ENCODE assay signal across 13 cellular contexts in the genomic region with DNA sequence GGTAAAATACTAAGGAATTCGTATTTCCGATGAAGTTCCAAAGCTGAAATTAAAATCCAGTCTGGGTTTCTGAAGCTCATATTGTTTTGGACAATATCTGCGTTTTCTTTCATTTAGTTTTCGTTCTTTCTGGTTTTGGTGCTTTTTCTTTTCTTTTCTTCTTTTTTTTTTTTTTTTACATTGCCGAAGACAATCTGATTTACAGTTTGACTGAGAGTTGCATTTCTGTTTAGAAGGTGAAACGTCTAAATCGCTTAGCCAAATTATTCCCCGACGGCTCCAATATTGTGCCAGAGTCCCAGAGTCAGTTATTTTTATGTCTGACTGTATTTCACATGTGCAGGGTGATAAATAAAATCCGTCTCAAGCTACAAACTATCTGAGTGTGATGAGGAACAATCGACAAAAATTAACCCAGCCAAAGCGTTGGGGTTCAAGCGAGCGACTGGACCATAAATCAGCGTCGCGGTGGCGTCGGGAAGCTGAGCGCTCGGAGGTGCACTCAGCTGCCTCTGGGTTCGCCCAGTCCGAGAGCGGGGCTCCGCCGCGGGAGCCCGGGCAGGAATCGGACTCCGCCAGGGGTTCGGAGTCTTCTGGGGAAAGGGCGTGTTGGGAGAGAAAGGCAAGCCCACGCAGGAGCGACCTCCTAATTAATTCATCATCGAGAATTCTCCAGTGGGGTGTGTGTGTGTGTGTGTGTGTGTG. TPM values are rescaled to one million over a fixed set of nuclear protein-coding genes. Genes with fewer than 3 reads are reported as not detected.
DNase-seq lines count a peak whose midpoint lies in the region; ATAC-seq and TF ChIP-seq lines count a peak whose summit lies in the region.
"Had no signal": no experiment of that assay in that cellular context is flagged by ENCODE, and none has a peak within 500 bp of the region (broad histone marks: within the 10 kb centered on the region; RNA-seq: fewer than 3 reads in every experiment).

No MANE protein-coding gene starts in this region.

- no peak overlapping the region for H2BK15ac ChIP-seq in neuronal stem cell (ENCODE audit: low read length)

- H2BK120ac ChIP-seq in neuronal stem cell (ENCODE audit: low read depth, low read length), result no peak overlapping the region

- no peaks in the 10 kb centered on the region for H3K79me1 ChIP-seq in neuronal stem cell (ENCODE audit: low read depth, low read length)

- no peak for ATAC-seq in heart left ventricle
- no peak for ATAC-seq in HG02571 (IDR thresholded peaks at IDR 0.05; ENCODE audit: unreplicated experiment)
- ATAC-seq in GM18873 (IDR thresholded peaks at IDR 0.05; ENCODE audit: low FRiP score, unreplicated experiment), result no peak
- no peak for ATAC-seq in upper lobe of right lung
- ATAC-seq: gastroesophageal sphincter had no signal

- 5% methylated on average over 35 of the region's 35 CpGs for WGBS in GM23248 (ENCODE audit: low coverage in 1 of 2, low lambda C conversion rate in 2 of 2, missing lambda C conversion rate in 2 of 2), 2 experiments
- 5 to 8% (median 7%) methylated on average over 26 to 35 of the region's 35 CpGs for WGBS in heart left ventricle, 4 donors
- no CpG with 5 or more reads among the region's 35 CpGs for WGBS in neuronal stem cell (ENCODE audit: extremely low coverage in 2 of 2, insufficient read length in 2 of 2, insufficient replicate concordance in 1 of 2), 2 donors

- H2BK12ac ChIP-seq in neuronal stem cell (ENCODE audit: low read length), result no peak overlapping the region

- peak overlapping the region; percentile 11; the same call in 1 of the 2 replicates for H3K4me3 ChIP-seq in GM23248
- peak overlapping the region; percentile 55 for H3K4me3 ChIP-seq in SJCRH30
- peak overlapping the region in 10 of 12 donors; percentile 44 to 65 (median 54) for H3K4me3 ChIP-seq in heart left ventricle
- no peak overlapping the region for H3K4me3 ChIP-seq in neuronal stem cell (ENCODE audit: low read length in 2 of 2)
- no peak overlapping the region for H3K4me3 ChIP-seq in upper lobe of right lung

- H3K27ac ChIP-seq in GM23248, result no peak overlapping the region
- H3K27ac ChIP-seq in SJCRH30, result no peak overlapping the region
- H3K27ac ChIP-seq in heart left ventricle, result peak overlapping the region in 10 of 12 donors; percentile 15 to 80 (median 66)
- H3K27ac ChIP-seq in neuronal stem cell (replicated peaks; ENCODE audit: low read length), result no peak overlapping the region
- H3K27ac ChIP-seq in upper lobe of right lung, result no peak overlapping the region
- H3K27ac ChIP-seq: gastroesophageal sphincter had no signal

- no peak overlapping the region for H3K4ac ChIP-seq in neuronal stem cell (ENCODE audit: low read length)

- in situ Hi-C loops in GM23248 (cut with MboI), result loop anchor here (10.0 to 25.0 kb wide), 4 partner anchors 352 to 885 kb away; no protein-coding TSS in a partner anchor

- H2AFZ ChIP-seq in GM23248 (peak overlapping the region; percentile 86; the same call in 1 of the 2 replicates), neuronal stem cell (ENCODE audit: low read length) (no peak overlapping the region)

- H3F3A ChIP-seq in GM23248 (ENCODE audit: insufficient read depth), result peaks cover 20% of the 10 kb centered on the region

- H4K20me1 ChIP-seq in GM23248 (ENCODE audit: insufficient read depth), result no peaks in the 10 kb centered on the region

- H2BK5ac ChIP-seq in neuronal stem cell (ENCODE audit: low read length), result no peak overlapping the region

- H3K18ac ChIP-seq in neuronal stem cell (ENCODE audit: low read length), result no peak overlapping the region

- H3K9ac ChIP-seq in GM23248 (no peak overlapping the region), neuronal stem cell (ENCODE audit: low read depth, low read length, poor library complexity) (no peak overlapping the region)

- H3K4me2 ChIP-seq in GM23248 (ENCODE audit: unreplicated experiment) (no peak overlapping the region), neuronal stem cell (ENCODE audit: insufficient read depth, low read length, poor library complexity, severe bottlenecking) (no peak overlapping the region)

- no peak overlapping the region for H2AK5ac ChIP-seq in neuronal stem cell (ENCODE audit: low read depth, low read length)

- H3K36me3 ChIP-seq in GM23248 (ENCODE audit: low read depth) (no peaks in the 10 kb centered on the region), SJCRH30 (no peaks in the 10 kb centered on the region), heart left ventricle (no peaks in the 10 kb centered on the region), neuronal stem cell (replicated peaks in 1 of 2; ENCODE audit: control insufficient read depth in 2 of 2, insufficient read depth in 2 of 2, low read length in 2 of 2) (no peaks in the 10 kb centered on the region), upper lobe of right lung (no peaks in the 10 kb centered on the region)
- H3K36me3 ChIP-seq: gastroesophageal sphincter had no signal

- no peaks in the 10 kb centered on the region for H3K79me2 ChIP-seq in GM23248 (ENCODE audit: insufficient read depth)

- no peak for TF ChIP-seq POLR2A in heart left ventricle (IDR thresholded peaks at IDR 0.05)

- no peaks in the 10 kb centered on the region for H3K9me3 ChIP-seq in GM23248 (ENCODE audit: low read depth)
- no peaks in the 10 kb centered on the region for H3K9me3 ChIP-seq in SJCRH30 (replicated peaks)
- H3K9me3 ChIP-seq in heart left ventricle, result no peaks in the 10 kb centered on the region
- H3K9me3 ChIP-seq in neuronal stem cell (replicated peaks in 1 of 2; ENCODE audit: control insufficient read depth in 2 of 2, insufficient read depth in 1 of 2, low read depth in 1 of 2, low read length in 2 of 2), result peaks cover 0 to 4% of the 10 kb centered on the region in 2 donors
- H3K9me3 ChIP-seq in upper lobe of right lung, result no peaks in the 10 kb centered on the region
- H3K9me3 ChIP-seq: Caco-2 had no signal

- H3K4me1 ChIP-seq in GM23248 (ENCODE audit: insufficient read depth), result peaks cover 2% of the 10 kb centered on the region; the same call in 1 of the 2 replicates
- H3K4me1 ChIP-seq in SJCRH30, result no peaks in the 10 kb centered on the region
- peaks cover 0 to 19% (median 2%) of the 10 kb centered on the region in 12 donors for H3K4me1 ChIP-seq in heart left ventricle
- H3K4me1 ChIP-seq in neuronal stem cell (ENCODE audit: control insufficient read depth in 2 of 2, insufficient read depth in 1 of 2, low read depth in 1 of 2, low read length in 2 of 2), result peaks cover 0 to 5% of the 10 kb centered on the region in 2 donors
- peaks cover 11% of the 10 kb centered on the region for H3K4me1 ChIP-seq in upper lobe of right lung
- H3K4me1 ChIP-seq: Caco-2 had no signal

- no peak overlapping the region for H3K14ac ChIP-seq in neuronal stem cell (ENCODE audit: low read length)

- H3K27me3 ChIP-seq in GM23248 (replicated peaks; ENCODE audit: insufficient read depth) (peaks cover 43% of the 10 kb centered on the region), SJCRH30 (no peaks in the 10 kb centered on the region; the same call in 1 of the 2 replicates), heart left ventricle (peaks cover 21 to 98% (median 71%) of the 10 kb centered on the region in 9 donors), neuronal stem cell (ENCODE audit: control insufficient read depth in 3 of 3, insufficient read depth in 3 of 3, low read depth in 1 of 3, low read length in 3 of 3) (peaks cover 23 to 96% (median 75%) of the 10 kb centered on the region in 3 experiments), upper lobe of right lung (peaks cover 97% of the 10 kb centered on the region)

- H3K23ac ChIP-seq in neuronal stem cell (ENCODE audit: low read depth, low read length, poor library complexity), result no peak overlapping the region

- no peaks in the 10 kb centered on the region for H3K9me2 ChIP-seq in GM23248 (ENCODE audit: insufficient read depth)

- H4K91ac ChIP-seq in neuronal stem cell (ENCODE audit: low read depth, low read length, poor library complexity), result no peak overlapping the region

- TF ChIP-seq CTCF in heart left ventricle (IDR thresholded peaks at IDR 0.05) (no peak), upper lobe of right lung (IDR thresholded peaks at IDR 0.05) (no peak)

- intact Hi-C loops in heart left ventricle (cut with DNase I), result loop anchor here in 4 of 10 donors (5.0 to 10.0 kb wide), 4 partner anchors 232 to 350 kb away; no protein-coding TSS in a partner anchor
- intact Hi-C loops in posterior vena cava (cut with DNase I), result loop anchor here (10.0 kb wide), 4 partner anchors 342 to 552 kb away; no protein-coding TSS in a partner anchor
- intact Hi-C loops in upper lobe of right lung (cut with DNase I), result no loop called here

- DNase-seq in GM23248 (peak; percentile 37), SJCRH30 (no peak), heart left ventricle (peak in 1 of 5 donors; percentile 66), posterior vena cava (ENCODE audit: low spot score) (peak; percentile 70), neuronal stem cell (ENCODE audit: low spot score) (no peak), upper lobe of right lung (no peak)
- DNase-seq: activated CD4-positive, alpha-beta memory T cell treated with anti-CD3 and anti-CD28 coated beads for 36 hours; activated naive CD4-positive, alpha-beta T cell treated with Interleukin-2 at 50 U/mL for 16 hours; Caco-2 had no signal

- no peak overlapping the region for H4K8ac ChIP-seq in neuronal stem cell (ENCODE audit: low read depth, low read length)

RNA-seq across cellular contexts. Expression of gene TBX18, which starts 8.2 kb away (rescaled TPM):
- total RNA-seq in GM23248 (2014; rRNA removed; shearing (Covaris generic)), result 13.5 and 16.2 TPM in 2 replicates
- 5.1 and 5.7 TPM in 2 replicates for polyA plus RNA-seq in GM23248 (2016; fragmentation: Nextera tagmentation; extraction: Ambion mirVana)
- 24.9 and 26.8 TPM in 2 replicates for total RNA-seq in SJCRH30 (2014; rRNA removed; shearing (Covaris generic))
- 10 to 100 TPM in 1 of 9 donors, 1 to 10 TPM in 8; 1.3 to 14.9 (median 3.8) TPM for total RNA-seq in heart left ventricle
- polyA plus RNA-seq in heart left ventricle, result 1 to 10 TPM; 1.7 to 2.1 TPM
- total RNA-seq in posterior vena cava, result 10 to 100 TPM; 42.3 to 45.5 TPM
- polyA plus RNA-seq in neuronal stem cell (2013, experiment 1 of 2), result not detected
- not detected for polyA plus RNA-seq in neuronal stem cell (2013, experiment 2 of 2)
- 1.0 TPM for total RNA-seq in upper lobe of right lung
- total RNA-seq: activated CD4-positive, alpha-beta memory T cell treated with anti-CD3 and anti-CD28 coated beads for 36 hours; Caco-2; T-helper 1 cell treated with Interleukin-12 subunit alpha and Interleukin-12 subunit beta and Interleukin-4 antibody, amounts not matched to agents 30 ng/mL and 1 ng/mL, for 36 hours had no signal

Comparison
In these comparisons a context has a peak if more than half of its experiments do, and no peak if none do; other contexts are left out.
1. DNase-seq: peak in GM23248 (single experiment) and posterior vena cava (single experiment); none in SJCRH30 (0 of 2), neuronal stem cell (single experiment) and upper lobe of right lung (single experiment).
2. H3K27ac ChIP-seq: peak in heart left ventricle (10 of 12); none in GM23248 (single experiment), SJCRH30 (single experiment), neuronal stem cell (single experiment) and upper lobe of right lung (single experiment).
3. H3K4me3 ChIP-seq: peak in GM23248 (single experiment), SJCRH30 (single experiment) and heart left ventricle (10 of 12); none in neuronal stem cell (0 of 2) and upper lobe of right lung (single experiment).